23 cellular contexts compared by ENCODE assay signal in the genomic region with DNA sequence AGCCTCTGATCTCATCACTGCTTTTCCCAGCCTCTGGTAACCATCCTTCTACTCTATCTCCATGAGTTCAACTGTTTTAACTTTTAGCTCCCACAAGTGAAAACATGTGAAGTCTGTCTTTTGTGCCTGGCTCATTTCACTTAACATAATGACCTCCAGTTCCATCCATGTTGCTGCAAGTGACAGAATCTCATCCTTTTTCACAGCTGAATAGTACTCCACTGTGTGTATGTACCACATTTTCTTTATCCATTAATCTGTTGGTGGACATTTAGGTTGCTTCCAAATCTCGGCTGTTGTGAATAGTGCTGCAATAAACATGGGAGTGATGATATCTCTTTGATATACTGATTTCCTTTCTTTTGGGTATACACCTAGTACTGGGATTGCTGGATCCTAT.
"Had no signal": no experiment of that assay in that cellular context is flagged by ENCODE, and none has a peak within 500 bp of the region (broad histone marks: within the 10 kb centered on the region; RNA-seq: fewer than 3 reads in every experiment).

No MANE protein-coding gene starts in this region.

- ATAC-seq: effector memory CD8-positive, alpha-beta T cell; esophagus mucosa; gastrocnemius medialis; heart right ventricle; left cardiac atrium; left lung; left ventricle myocardium superior; mucosa of descending colon had no signal

- H3K27ac ChIP-seq: esophagus squamous epithelium, gastrocnemius medialis, heart right ventricle, left lung had no signal

- H3K4me1 Mint-ChIP-seq: mesothelial cell of epicardium had no signal

- DNase-seq: cortex of kidney; effector CD8-positive, alpha-beta T cell; effector memory CD8-positive, alpha-beta T cell; endodermal cell; erythroblast; esophagus squamous epithelium; foreskin fibroblast; foreskin melanocyte; gastrocnemius medialis; glutamatergic neuron; head of caudate nucleus; heart right ventricle; hippocampal formation; left cardiac atrium; left lung; left ventricle myocardium superior; mesenchymal stem cell; mucosa of descending colon; naive B cell had no signal

- H3K4me3 Mint-ChIP-seq: dendritic cell treated with granulocyte-macrophage colony-stimulating factor and Interleukin-4, amounts not matched to agents 40 ng/mL and 50 ng/mL, for 4 days; effector memory CD8-positive, alpha-beta T cell; endodermal cell; mesothelial cell of epicardium had no signal

- H3K27ac Mint-ChIP-seq: dendritic cell treated with granulocyte-macrophage colony-stimulating factor and Interleukin-4, amounts not matched to agents 40 ng/mL and 50 ng/mL, for 4 days; effector memory CD8-positive, alpha-beta T cell; endodermal cell; mesothelial cell of epicardium; naive B cell had no signal

- H3K27me3 ChIP-seq: esophagus squamous epithelium, gastrocnemius medialis, heart right ventricle, left lung had no signal

- H3K9me3 ChIP-seq: esophagus squamous epithelium, gastrocnemius medialis, left lung, mucosa of descending colon had no signal

- H3K4me3 ChIP-seq: esophagus squamous epithelium, gastrocnemius medialis, heart right ventricle, left lung, lung, mucosa of descending colon had no signal

- H3K27me3 Mint-ChIP-seq: dendritic cell treated with granulocyte-macrophage colony-stimulating factor and Interleukin-4, amounts not matched to agents 40 ng/mL and 50 ng/mL, for 4 days; effector memory CD8-positive, alpha-beta T cell; naive B cell had no signal

- H3K36me3 ChIP-seq: gastrocnemius medialis, heart right ventricle, left lung had no signal
